1 cellular context compared by ENCODE assay signal in the genomic region with DNA sequence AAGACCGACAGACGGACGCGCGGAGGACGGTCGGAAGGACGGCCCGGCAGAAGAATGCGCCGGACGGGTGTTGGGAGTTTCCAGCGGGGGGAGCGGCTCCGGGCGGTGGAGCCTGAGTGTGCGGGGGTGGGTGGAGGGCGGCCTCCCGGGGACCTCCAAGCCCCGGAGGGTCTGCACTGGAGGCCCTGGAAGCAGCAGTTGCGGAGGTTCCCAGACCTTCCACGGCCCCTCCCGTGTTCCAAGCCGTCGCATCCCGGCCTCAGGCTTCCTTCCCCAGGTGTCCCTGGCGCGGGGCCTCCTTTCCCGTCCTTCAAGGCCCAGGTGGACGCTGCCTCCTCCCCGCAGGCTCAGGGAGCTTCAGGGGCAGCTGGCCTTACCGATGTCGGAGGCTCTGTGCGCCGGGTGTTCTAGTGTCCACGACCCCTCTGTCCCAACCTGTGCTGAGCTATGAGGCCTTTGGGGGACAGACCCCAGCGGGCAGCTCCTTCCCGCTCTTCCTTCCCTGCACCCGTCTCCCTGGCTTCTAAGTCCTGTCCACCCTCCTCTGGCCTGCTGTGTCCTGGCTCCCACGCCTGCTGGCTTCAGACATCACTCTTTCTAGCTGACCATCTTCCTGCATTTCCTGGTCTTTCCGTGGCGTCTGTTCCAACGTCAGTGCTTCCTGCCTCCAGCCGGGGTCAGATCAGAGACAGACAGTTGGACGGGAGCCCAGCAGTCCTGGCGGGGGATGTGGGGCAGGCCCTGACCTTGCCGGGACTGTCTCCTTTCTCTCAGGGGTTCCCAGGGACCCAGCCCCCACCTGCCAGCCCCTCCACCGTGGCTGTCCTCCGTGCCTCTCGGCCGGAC.
TF ChIP-seq lines count a peak whose summit lies in the region.

No MANE protein-coding gene starts in this region.

TF ChIP-seq in IMR-90, 13 proteins besides CTCF, POLR2A, EP300 and RAD21:
- TF ChIP-seq, protein P1, sequence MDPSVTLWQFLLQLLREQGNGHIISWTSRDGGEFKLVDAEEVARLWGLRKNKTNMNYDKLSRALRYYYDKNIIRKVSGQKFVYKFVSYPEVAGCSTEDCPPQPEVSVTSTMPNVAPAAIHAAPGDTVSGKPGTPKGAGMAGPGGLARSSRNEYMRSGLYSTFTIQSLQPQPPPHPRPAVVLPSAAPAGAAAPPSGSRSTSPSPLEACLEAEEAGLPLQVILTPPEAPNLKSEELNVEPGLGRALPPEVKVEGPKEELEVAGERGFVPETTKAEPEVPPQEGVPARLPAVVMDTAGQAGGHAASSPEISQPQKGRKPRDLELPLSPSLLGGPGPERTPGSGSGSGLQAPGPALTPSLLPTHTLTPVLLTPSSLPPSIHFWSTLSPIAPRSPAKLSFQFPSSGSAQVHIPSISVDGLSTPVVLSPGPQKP (IDR thresholded peaks at IDR 0.05; ENCODE audit: borderline replicate concordance, low read depth, low read length), result no peak
- no peak for TF ChIP-seq RCOR1 (IDR thresholded peaks at IDR 0.05; ENCODE audit: insufficient replicate concordance, low read length)
